ENCODE assay signal across 16 cellular contexts in the genomic region with DNA sequence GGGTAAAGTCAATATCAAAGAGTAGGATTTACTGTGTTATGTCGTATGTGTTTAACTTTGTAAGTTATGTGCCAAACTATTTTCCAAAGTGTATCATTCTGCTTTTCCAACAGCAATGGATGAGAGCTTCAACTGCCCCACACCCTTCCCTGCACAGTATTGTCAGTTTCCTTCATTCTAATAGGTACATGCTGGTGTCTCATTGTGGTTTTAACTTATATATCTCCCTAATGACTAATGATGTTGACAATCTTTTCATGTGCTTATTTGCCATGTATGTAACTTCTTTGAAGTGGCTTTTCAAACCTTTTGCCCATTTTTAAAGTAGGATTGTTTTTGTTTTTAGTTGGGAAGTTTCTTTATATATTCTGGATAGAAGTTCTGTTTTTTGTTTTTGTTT.
"Had no signal": no experiment of that assay in that cellular context is flagged by ENCODE, and none has a peak within 500 bp of the region (broad histone marks: within the 10 kb centered on the region; RNA-seq: fewer than 3 reads in every experiment).

No MANE protein-coding gene starts in this region.

- FAIRE-seq: endometrium had no signal

- H3K36me3 ChIP-seq: brain microvascular endothelial cell, right atrium auricular region, uterus had no signal

- H3K27ac Mint-ChIP-seq: activated CD4-positive, alpha-beta memory T cell treated with anti-CD3 and anti-CD28 coated beads for 36 hours; activated naive CD4-positive, alpha-beta T cell treated with anti-CD3 and anti-CD28 coated beads, Interleukin-2, amount 10 ng/mL, durations not matched to agents 7 days and 5 days; progenitor cell of endocrine pancreas; stimulated activated naive CD8-positive, alpha-beta T cell treated with anti-CD3 and anti-CD28 coated beads, Interleukin-15, Interleukin-2, amounts not matched to agents 100 ng/mL and 50 ng/mL, for 24 hours had no signal

- H3K9me3 ChIP-seq: uterus had no signal

- H3K4me1 ChIP-seq: uterus had no signal

- H3K27ac ChIP-seq: brain microvascular endothelial cell, coronary artery, gastroesophageal sphincter, heart right ventricle, left ventricle myocardium inferior, right atrium auricular region, transverse colon, uterus had no signal

- H3K4me3 Mint-ChIP-seq: activated CD4-positive, alpha-beta memory T cell treated with anti-CD3 and anti-CD28 coated beads for 36 hours; activated naive CD4-positive, alpha-beta T cell treated with anti-CD3 and anti-CD28 coated beads, Interleukin-2, amount 10 ng/mL, durations not matched to agents 7 days and 5 days; stimulated activated naive CD8-positive, alpha-beta T cell treated with anti-CD3 and anti-CD28 coated beads, Interleukin-15, Interleukin-2, amounts not matched to agents 100 ng/mL and 50 ng/mL, for 24 hours had no signal

- H3K27me3 ChIP-seq: brain microvascular endothelial cell, gastroesophageal sphincter, heart right ventricle, right atrium auricular region, transverse colon, uterus had no signal

- H3K27me3 Mint-ChIP-seq: activated CD4-positive, alpha-beta memory T cell treated with anti-CD3 and anti-CD28 coated beads for 36 hours; activated naive CD4-positive, alpha-beta T cell treated with anti-CD3 and anti-CD28 coated beads, Interleukin-2, amount 10 ng/mL, durations not matched to agents 7 days and 5 days; progenitor cell of endocrine pancreas; stimulated activated naive CD8-positive, alpha-beta T cell treated with anti-CD3 and anti-CD28 coated beads, Interleukin-15, Interleukin-2, amounts not matched to agents 100 ng/mL and 50 ng/mL, for 24 hours had no signal

- ATAC-seq: gastroesophageal sphincter, heart right ventricle had no signal

- H3K4me3 ChIP-seq: coronary artery, gastroesophageal sphincter, heart right ventricle, left ventricle myocardium inferior, right atrium auricular region, transverse colon, uterus had no signal

- DNase-seq: activated CD4-positive, alpha-beta memory T cell treated with anti-CD3 and anti-CD28 coated beads for 36 hours; activated CD4-positive, alpha-beta T cell treated with anti-CD3 and anti-CD28 coated beads for 4 hours; activated naive CD4-positive, alpha-beta T cell treated with anti-CD3 and anti-CD28 coated beads, Interleukin-2, amount 10 ng/mL, durations not matched to agents 7 days and 5 days; activated T-cell treated with anti-CD3 and anti-CD28 coated beads for 4 hours; brain microvascular endothelial cell; heart right ventricle; kidney glomerular epithelial cell; left ventricle myocardium inferior; transverse colon; uterus had no signal
